ENCODE assay signal across 14 cellular contexts in genomic region chr6:17505767-17506280, GRCh38.
DNase-seq lines count a peak whose midpoint lies in the region; FAIRE-seq and TF ChIP-seq lines count a peak whose summit lies in the region.
"Had no signal": no experiment of that assay in that cellular context is flagged by ENCODE, and none has a peak within 500 bp of the region (broad histone marks: within the 10 kb centered on the region; RNA-seq: fewer than 3 reads in every experiment).

No MANE protein-coding gene starts in this region.

- H2BK15ac ChIP-seq in mesenchymal stem cell (ENCODE audit: low read depth, poor library complexity, severe bottlenecking), result no peak overlapping the region

- H3K9me3 ChIP-seq in mesenchymal stem cell (ENCODE audit: control insufficient read depth, low read length) (peaks cover 3% of the 10 kb centered on the region), hepatocyte (ENCODE audit: low read depth) (no peaks in the 10 kb centered on the region)
- H3K9me3 ChIP-seq: heart right ventricle, vagina had no signal

- H3K9me2 ChIP-seq in hepatocyte (replicated peaks; ENCODE audit: insufficient read depth), result no peaks in the 10 kb centered on the region

- peak; percentile 50 for DNase-seq in HT1080 (ENCODE audit: low read depth)
- DNase-seq in bronchial epithelial cell (ENCODE audit: low read depth), result peak; percentile 18
- DNase-seq in mesenchymal stem cell, result peak; percentile 65
- no peak for DNase-seq in NCI-H1436 treated with DMSO at 0.1 percent for 48 hours (lab: John Stamatoyannopoulos, UW)
- no peak for DNase-seq in hepatocyte (ENCODE audit: low spot score)
- DNase-seq in stimulated activated CD4-positive, alpha-beta T cell treated with anti-CD3 and anti-CD28 coated beads, Interleukin-4, amount 100 ng/mL, for 4 hours, result no peak
- no peak for DNase-seq in CD1c-positive myeloid dendritic cell (ENCODE audit: extremely low spot score)
- DNase-seq: activated CD4-positive, alpha-beta T cell treated with anti-CD3 and anti-CD28 coated beads, Interleukin-2, amount 50 U/mL, for 48 hours; effector memory CD4-positive, alpha-beta T cell; heart right ventricle; left colon; Right ventricle myocardium superior; T1000 had no signal

- no peak overlapping the region for H2AFZ ChIP-seq in mesenchymal stem cell (ENCODE audit: low read depth, low read length)
- H2AFZ ChIP-seq in hepatocyte, result no peak overlapping the region

- H3K9ac ChIP-seq in mesenchymal stem cell (ENCODE audit: low read length), result no peak overlapping the region

- peaks cover 11% of the 10 kb centered on the region for H3K79me1 ChIP-seq in mesenchymal stem cell (replicated peaks; ENCODE audit: low read length, poor library complexity, severe bottlenecking)

- H4K8ac ChIP-seq in mesenchymal stem cell (ENCODE audit: low read length), result no peak overlapping the region

- H4K20me1 ChIP-seq in hepatocyte (ENCODE audit: insufficient read depth, poor library complexity, severe bottlenecking), result no peaks in the 10 kb centered on the region

- FAIRE-seq in bronchial epithelial cell (lab: Jason Lieb, UNC), result no peak

- no peak overlapping the region for H3K18ac ChIP-seq in mesenchymal stem cell (ENCODE audit: low read depth in 1 of 2, low read length in 2 of 2)

- H3K36me3 ChIP-seq in bronchial epithelial cell (ENCODE audit: control insufficient read depth, insufficient read depth, low read length), result no peaks in the 10 kb centered on the region
- H3K36me3 ChIP-seq in mesenchymal stem cell (ENCODE audit: control insufficient read depth in 1 of 2, insufficient read depth in 2 of 2, low read depth in 1 of 2, low read length in 2 of 2), result peaks cover 0 to 7% of the 10 kb centered on the region in 2 experiments
- no peaks in the 10 kb centered on the region for H3K36me3 ChIP-seq in hepatocyte (replicated peaks; ENCODE audit: insufficient read depth, low read depth)
- H3K36me3 ChIP-seq: vagina had no signal

- H3K4me1 ChIP-seq in mesenchymal stem cell (ENCODE audit: control insufficient read depth, insufficient read depth, low read depth, low read length) (peaks cover 2% of the 10 kb centered on the region), hepatocyte (ENCODE audit: insufficient read depth) (peaks cover 9% of the 10 kb centered on the region)
- H3K4me1 ChIP-seq: heart right ventricle, vagina had no signal

- H3K4ac ChIP-seq in mesenchymal stem cell (ENCODE audit: low read depth in 1 of 2, low read length in 2 of 2), result no peak overlapping the region

- H2BK12ac ChIP-seq in mesenchymal stem cell (ENCODE audit: low read length in 2 of 2), result no peak overlapping the region

- WGBS in mesenchymal stem cell, result 98% methylated on average over 3 of the region's 5 CpGs
- WGBS in hepatocyte (ENCODE audit: low lambda C conversion rate, missing lambda C conversion rate), result 98% methylated on average over 5 of the region's 5 CpGs

- no peak overlapping the region for H3K23ac ChIP-seq in mesenchymal stem cell (ENCODE audit: low read length in 2 of 2)

- H3K79me2 ChIP-seq in hepatocyte, result no peaks in the 10 kb centered on the region

- H2AK5ac ChIP-seq in mesenchymal stem cell (ENCODE audit: low read length, severe bottlenecking), result no peak overlapping the region

- no peak overlapping the region for H3K4me2 ChIP-seq in mesenchymal stem cell (ENCODE audit: low read length, poor library complexity, severe bottlenecking)
- H3K4me2 ChIP-seq in hepatocyte, result no peak overlapping the region

- TF ChIP-seq CTCF in bronchial epithelial cell (IDR thresholded peaks at IDR 0.05; ENCODE audit: insufficient read depth, low read length, severe bottlenecking), result no peak
- no peak for TF ChIP-seq CTCF in hepatocyte (IDR thresholded peaks at IDR 0.05; ENCODE audit: poor library complexity)

- no peak overlapping the region for H4K91ac ChIP-seq in mesenchymal stem cell (ENCODE audit: low read length)

- peak overlapping the region; percentile 22 for H3K27ac ChIP-seq in mesenchymal stem cell (ENCODE audit: low read length, poor library complexity, severe bottlenecking)
- H3K27ac ChIP-seq in hepatocyte, result no peak overlapping the region
- H3K27ac ChIP-seq: heart right ventricle had no signal

- H2BK5ac ChIP-seq in mesenchymal stem cell (ENCODE audit: low read depth, low read length, poor library complexity, severe bottlenecking), result no peak overlapping the region

- no peak overlapping the region for H3K4me3 ChIP-seq in bronchial epithelial cell (ENCODE audit: low read depth, low read length)
- H3K4me3 ChIP-seq in mesenchymal stem cell (ENCODE audit: insufficient read depth in 1 of 2, low read depth in 1 of 2, low read length in 2 of 2), result no peak overlapping the region
- no peak overlapping the region for H3K4me3 ChIP-seq in hepatocyte
- H3K4me3 ChIP-seq: heart right ventricle, vagina had no signal

- no peaks in the 10 kb centered on the region for H3K27me3 ChIP-seq in bronchial epithelial cell (ENCODE audit: control insufficient read depth, insufficient read depth, low read length)
- no peaks in the 10 kb centered on the region for H3K27me3 ChIP-seq in mesenchymal stem cell (ENCODE audit: control insufficient read depth in 1 of 2, insufficient read depth in 1 of 2, low read length in 2 of 2)
- no peaks in the 10 kb centered on the region for H3K27me3 ChIP-seq in hepatocyte
- H3K27me3 ChIP-seq: heart right ventricle, vagina had no signal

- H2BK120ac ChIP-seq in mesenchymal stem cell (ENCODE audit: low read depth, low read length), result no peak overlapping the region

- no peak overlapping the region for H3K14ac ChIP-seq in mesenchymal stem cell (ENCODE audit: low read length in 2 of 2)

Comparison
In these comparisons a context has a peak if more than half of its experiments do, and no peak if none do; other contexts are left out.
1. DNase-seq: peak in HT1080 (single experiment), bronchial epithelial cell (single experiment) and mesenchymal stem cell (single experiment); none in NCI-H1436 treated with DMSO at 0.1 percent for 48 hours (single experiment), hepatocyte (single experiment), stimulated activated CD4-positive, alpha-beta T cell treated with anti-CD3 and anti-CD28 coated beads, Interleukin-4, amount 100 ng/mL, for 4 hours (0 of 2) and CD1c-positive myeloid dendritic cell (single experiment).